ENCODE assay signal across 17 cellular contexts in the genomic region with DNA sequence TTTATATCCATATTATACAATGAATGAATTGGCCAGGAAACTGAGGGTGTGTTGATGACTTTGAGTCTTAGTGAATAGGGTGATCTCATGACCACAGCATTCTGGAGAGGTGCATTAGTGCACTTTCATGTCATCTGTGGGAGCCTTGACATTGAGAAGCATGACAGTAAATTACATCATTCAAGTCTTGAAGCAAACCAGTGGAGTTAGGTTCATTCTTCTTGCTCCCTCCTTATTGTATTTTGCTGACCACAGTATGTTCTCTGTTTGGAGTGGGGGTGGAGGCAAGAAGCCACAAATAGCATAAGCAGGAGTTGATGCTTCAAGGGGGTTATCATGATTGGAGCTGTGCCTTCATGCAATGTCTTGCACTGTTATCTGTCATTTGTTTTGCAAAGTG.
A peak's percentile ranks its signal among the peaks of the same experiment; 100 is the strongest.
DNase-seq lines count a peak whose midpoint lies in the region; ATAC-seq and TF ChIP-seq lines count a peak whose summit lies in the region.
"Had no signal": no experiment of that assay in that cellular context is flagged by ENCODE, and none has a peak within 500 bp of the region (broad histone marks: within the 10 kb centered on the region; RNA-seq: fewer than 3 reads in every experiment).

No MANE protein-coding gene starts in this region.

- intact Hi-C loops in left lung (cut with DNase I), result no loop called here
- intact Hi-C loops in activated CD4-positive, alpha-beta memory T cell treated with anti-CD3 and anti-CD28 coated beads for 36 hours (cut with micrococcal nuclease), result no loop called here

- H3K4me1 Mint-ChIP-seq in activated CD4-positive, alpha-beta memory T cell treated with anti-CD3 and anti-CD28 coated beads for 36 hours (ENCODE audit: low read depth), result no peaks in the 10 kb centered on the region
- H3K4me1 Mint-ChIP-seq: activated CD4-positive, alpha-beta memory T cell treated with anti-CD3 and anti-CD28 coated beads, Interleukin-2, amount 10 ng/mL, durations not matched to agents 7 days and 5 days; activated naive CD4-positive, alpha-beta T cell treated with anti-CD3 and anti-CD28 coated beads, Interleukin-2, amount 10 ng/mL, durations not matched to agents 7 days and 5 days; stimulated activated memory B cell treated with anti-CD40 and anti-IgM and Interleukin-4, amounts not matched to agents 10 μg/mL and 1 μg/mL and 100 μg/mL, for 72 hours had no signal

- no peak overlapping the region for H3K4me3 Mint-ChIP-seq in activated CD4-positive, alpha-beta memory T cell treated with anti-CD3 and anti-CD28 coated beads for 36 hours
- H3K4me3 Mint-ChIP-seq: activated CD4-positive, alpha-beta memory T cell treated with anti-CD3 and anti-CD28 coated beads, Interleukin-2, amount 10 ng/mL, durations not matched to agents 7 days and 5 days; activated naive CD4-positive, alpha-beta T cell treated with anti-CD3 and anti-CD28 coated beads, Interleukin-2, amount 10 ng/mL, durations not matched to agents 7 days and 5 days; stimulated activated memory B cell treated with anti-CD40 and anti-IgM and Interleukin-4, amounts not matched to agents 10 μg/mL and 1 μg/mL and 100 μg/mL, for 72 hours had no signal

- no peaks in the 10 kb centered on the region for H4K20me1 ChIP-seq in KMS-11 (ENCODE audit: insufficient read depth)

- POLR2A ChIA-PET in activated CD4-positive, alpha-beta memory T cell treated with anti-CD3 and anti-CD28 coated beads for 36 hours (lab: Charles Lee), result no interaction called here

- no peaks in the 10 kb centered on the region for H3K27me3 Mint-ChIP-seq in activated CD4-positive, alpha-beta memory T cell treated with anti-CD3 and anti-CD28 coated beads for 36 hours
- H3K27me3 Mint-ChIP-seq: activated CD4-positive, alpha-beta memory T cell treated with anti-CD3 and anti-CD28 coated beads, Interleukin-2, amount 10 ng/mL, durations not matched to agents 7 days and 5 days; activated naive CD4-positive, alpha-beta T cell treated with anti-CD3 and anti-CD28 coated beads, Interleukin-2, amount 10 ng/mL, durations not matched to agents 7 days and 5 days; stimulated activated memory B cell treated with anti-CD40 and anti-IgM and Interleukin-4, amounts not matched to agents 10 μg/mL and 1 μg/mL and 100 μg/mL, for 72 hours had no signal

- no peak overlapping the region for H2AFZ ChIP-seq in KMS-11 (ENCODE audit: low read depth)

- H3K36me3 ChIP-seq in KMS-11 (ENCODE audit: insufficient read depth), result no peaks in the 10 kb centered on the region
- no peaks in the 10 kb centered on the region for H3K36me3 ChIP-seq in left lung

- no peaks in the 10 kb centered on the region for H3K9me3 ChIP-seq in left lung

- no peaks in the 10 kb centered on the region for H3K79me2 ChIP-seq in KMS-11 (ENCODE audit: insufficient read depth, low read depth)

- peaks cover 39% of the 10 kb centered on the region for H3K4me1 ChIP-seq in KMS-11 (ENCODE audit: low read depth, poor library complexity, severe bottlenecking)
- peaks cover 0 to 8% of the 10 kb centered on the region in 2 donors for H3K4me1 ChIP-seq in left lung

- H3K9me3 Mint-ChIP-seq in activated CD4-positive, alpha-beta memory T cell treated with anti-CD3 and anti-CD28 coated beads for 36 hours, result no peaks in the 10 kb centered on the region
- H3K9me3 Mint-ChIP-seq: activated CD4-positive, alpha-beta memory T cell treated with anti-CD3 and anti-CD28 coated beads, Interleukin-2, amount 10 ng/mL, durations not matched to agents 7 days and 5 days; activated naive CD4-positive, alpha-beta T cell treated with anti-CD3 and anti-CD28 coated beads, Interleukin-2, amount 10 ng/mL, durations not matched to agents 7 days and 5 days had no signal

- CTCF ChIA-PET in activated CD4-positive, alpha-beta memory T cell treated with anti-CD3 and anti-CD28 coated beads for 36 hours (lab: Charles Lee), result no interaction called here

- no peak overlapping the region for H3K27ac Mint-ChIP-seq in activated CD4-positive, alpha-beta memory T cell treated with anti-CD3 and anti-CD28 coated beads for 36 hours
- H3K27ac Mint-ChIP-seq: activated CD4-positive, alpha-beta memory T cell treated with anti-CD3 and anti-CD28 coated beads, Interleukin-2, amount 10 ng/mL, durations not matched to agents 7 days and 5 days; activated naive CD4-positive, alpha-beta T cell treated with anti-CD3 and anti-CD28 coated beads, Interleukin-2, amount 10 ng/mL, durations not matched to agents 7 days and 5 days; stimulated activated memory B cell treated with anti-CD40 and anti-IgM and Interleukin-4, amounts not matched to agents 10 μg/mL and 1 μg/mL and 100 μg/mL, for 72 hours had no signal

- H3K4me3 ChIP-seq in KMS-11 (IDR thresholded peaks at IDR 0.05; ENCODE audit: insufficient read depth, low read depth, low read length), result no peak overlapping the region
- H3K4me3 ChIP-seq in left lung, result no peak overlapping the region

- no peak overlapping the region for H3K9ac ChIP-seq in KMS-11

- no peak for TF ChIP-seq CTCF in KMS-11 (conservative IDR thresholded peaks at IDR 0.05; ENCODE audit: low read depth, low read length)
- TF ChIP-seq CTCF in left lung (IDR thresholded peaks at IDR 0.05), result no peak
- TF ChIP-seq CTCF in GM20000 (IDR thresholded peaks at IDR 0.05; ENCODE audit: extremely low read depth, missing control alignments), result no peak

- no peaks in the 10 kb centered on the region for H3K36me3 Mint-ChIP-seq in activated CD4-positive, alpha-beta memory T cell treated with anti-CD3 and anti-CD28 coated beads for 36 hours
- H3K36me3 Mint-ChIP-seq: activated naive CD4-positive, alpha-beta T cell treated with anti-CD3 and anti-CD28 coated beads, Interleukin-2, amount 10 ng/mL, durations not matched to agents 7 days and 5 days; stimulated activated memory B cell treated with anti-CD40 and anti-IgM and Interleukin-4, amounts not matched to agents 10 μg/mL and 1 μg/mL and 100 μg/mL, for 72 hours had no signal

- no peaks in the 10 kb centered on the region for H3K27me3 ChIP-seq in KMS-11 (ENCODE audit: insufficient read depth, low read depth)
- no peaks in the 10 kb centered on the region for H3K27me3 ChIP-seq in left lung

- peak overlapping the region; percentile 62 for H3K4me2 ChIP-seq in KMS-11

- DNase-seq in Daoy (ENCODE audit: low read depth), result peak; percentile 89
- peak; percentile 89 for DNase-seq in astrocyte of the hippocampus (ENCODE audit: low read depth, low spot score)
- no peak for DNase-seq in left lung
- DNase-seq in NCI-H82 treated with DMSO at 0.1 percent for 48 hours (lab: John Stamatoyannopoulos, UW; ENCODE audit: unreplicated experiment), result no peak
- DNase-seq in NCI-H2171 (lab: John Stamatoyannopoulos, UW), result no peak
- DNase-seq in GM20000 (ENCODE audit: low spot score), result no peak
- DNase-seq in activated CD4-positive, alpha-beta memory T cell treated with anti-CD3 and anti-CD28 coated beads for 36 hours, result no peak
- DNase-seq: activated CD4-positive, alpha-beta memory T cell treated with anti-CD3 and anti-CD28 coated beads, Interleukin-2, amount 10 ng/mL, durations not matched to agents 7 days and 5 days; activated naive CD4-positive, alpha-beta T cell treated with anti-CD3 and anti-CD28 coated beads, Interleukin-2, amount 10 ng/mL, durations not matched to agents 7 days and 5 days; Calu3; cortex of kidney; glutamatergic neuron; NCI-H1105; NCI-H69; occipital lobe had no signal

- ATAC-seq in left lung, result peak; percentile 30
- ATAC-seq: stimulated activated memory B cell treated with anti-CD40 and anti-IgM and Interleukin-4, amounts not matched to agents 10 μg/mL and 1 μg/mL and 100 μg/mL, for 72 hours had no signal

- peak overlapping the region; percentile 49 for H3K27ac ChIP-seq in KMS-11
- no peak overlapping the region for H3K27ac ChIP-seq in left lung

Comparison
In these comparisons a context has a peak if more than half of its experiments do, and no peak if none do; other contexts are left out.
1. DNase-seq: peak in Daoy (single experiment) and astrocyte of the hippocampus (single experiment); none in left lung (0 of 2), NCI-H82 treated with DMSO at 0.1 percent for 48 hours (single experiment), NCI-H2171 (single experiment), GM20000 (single experiment) and activated CD4-positive, alpha-beta memory T cell treated with anti-CD3 and anti-CD28 coated beads for 36 hours (single experiment).